ENCODE assay signal across 8 cellular contexts in genomic region chr7:21427861-21428641, GRCh38.
DNase-seq lines count a peak whose midpoint lies in the region; ATAC-seq lines count a peak whose summit lies in the region.

SP4 (plus strand) TSS chr7:21428083; CDS start chr7:21428252, 169 bp downstream.

- H4K20me1 ChIP-seq in BLaER1: peaks cover 26% of the 10 kb centered on the region

- DNase-seq in NCI-H526 (lab: John Stamatoyannopoulos, UW): peak; percentile 89 to 97
- peak; percentile 96 for DNase-seq in activated CD4-positive, alpha-beta T cell treated with anti-CD3 and anti-CD28 coated beads for 48 hours
- DNase-seq in stimulated activated CD4-positive, alpha-beta T cell treated with anti-CD3 and anti-CD28 coated beads, Interleukin-1b, Interleukin-23, amount 100 ng/mL, for 24 hours (ENCODE audit: low read depth in 4 of 4, low spot score in 1 of 4): peak; percentile 88 to 91 (median 90)

- peaks cover 53% of the 10 kb centered on the region for H3K4me1 ChIP-seq in BLaER1

- peak within 1 kb of the TSS; percentile 93 for H3K4me2 ChIP-seq in BLaER1

- peak within 1 kb of the TSS; percentile 95 for H3K9ac ChIP-seq in BLaER1

- H3K27me3 ChIP-seq in BLaER1 (no peaks in the 10 kb centered on the region), layer of hippocampus (ENCODE audit: control insufficient read depth, insufficient read depth, low read length) (no peaks in the 10 kb centered on the region)

- peak within 1 kb of the TSS; percentile 87 for H3K4me3 ChIP-seq in BLaER1

- H3K9me3 ChIP-seq in BLaER1: no peaks in the 10 kb centered on the region

- H3K27ac ChIP-seq in BLaER1: peak within 1 kb of the TSS; percentile 98
- peak within 1 kb of the TSS; percentile 95 for H3K27ac ChIP-seq in cingulate gyrus (ENCODE audit: low read depth, low read length)
- H3K27ac ChIP-seq in layer of hippocampus (ENCODE audit: low read depth, low read length): peak within 1 kb of the TSS; percentile 96

- peak; percentile 53 for ATAC-seq in GM19328 (IDR thresholded peaks at IDR 0.05; ENCODE audit: unreplicated experiment)
- ATAC-seq in HG03469 (IDR thresholded peaks at IDR 0.05; ENCODE audit: unreplicated experiment): peak; percentile 63

- H3K36me3 ChIP-seq in BLaER1: peaks cover 6% of the 10 kb centered on the region

Comparison
In these comparisons a context has a peak if more than half of its experiments do, and no peak if none do; other contexts are left out.
1. Peak in every context shown above with its lines: DNase-seq, ATAC-seq, H3K4me3 ChIP-seq and H3K27ac ChIP-seq.